In genomic region chr19:11293468-11294389, GRCh38 we compare ENCODE assay signal across 8 cellular contexts. TPM values are rescaled to one million over a fixed set of nuclear protein-coding genes. Genes with fewer than 3 reads are reported as not detected.
DNase-seq lines count a peak whose midpoint lies in the region; ATAC-seq and TF ChIP-seq lines count a peak whose summit lies in the region.

No MANE protein-coding gene starts in this region.

- peak overlapping the region in 53 of 59 donors; percentile 15 to 86 (median 70) for H3K27ac ChIP-seq in dorsolateral prefrontal cortex
- peak overlapping the region; percentile 49 for H3K27ac ChIP-seq in lower lobe of right lung

- ATAC-seq in HG03460 (IDR thresholded peaks at IDR 0.05; ENCODE audit: unreplicated experiment) (peak; percentile 57), lower lobe of right lung (peak; percentile 98 to 99), HG02885 (IDR thresholded peaks at IDR 0.05; ENCODE audit: poor library complexity, unreplicated experiment) (no peak)

- peaks cover 30% of the 10 kb centered on the region for H3K4me1 ChIP-seq in lower lobe of right lung

- H3K9me3 ChIP-seq in lower lobe of right lung = no peaks in the 10 kb centered on the region

- H3K27me3 ChIP-seq in dorsolateral prefrontal cortex = no peaks in the 10 kb centered on the region
- H3K27me3 ChIP-seq in lower lobe of right lung (ENCODE audit: low read depth) = no peaks in the 10 kb centered on the region

- H3K36me3 ChIP-seq in lower lobe of right lung = no peaks in the 10 kb centered on the region

- H3K4me3 ChIP-seq in dorsolateral prefrontal cortex (peak overlapping the region; percentile 12 to 65 (median 47)), lower lobe of right lung (peak overlapping the region; percentile 38)

- TF ChIP-seq CTCF in dorsolateral prefrontal cortex (IDR thresholded peaks at IDR 0.05 in 54 of 56, conservative IDR thresholded peaks at IDR 0.05 in 2 of 56; ENCODE audit: low read depth in 1 of 56, partially characterized antibody in 56 of 56) (peak; percentile 81 to 99 (median 95)), lower lobe of right lung (IDR thresholded peaks at IDR 0.05) (peak; percentile 99)

- DNase-seq in DMS153 (lab: John Stamatoyannopoulos, UW) (peak; percentile 85), NCI-H774 (lab: John Stamatoyannopoulos, UW) (peak; percentile 79), dorsolateral prefrontal cortex (peak; percentile 87 to 93 (median 91)), lower lobe of right lung (peak; percentile 97)
- peak; percentile 89 to 92 for DNase-seq in activated CD4-positive, alpha-beta T cell treated with anti-CD3 and anti-CD28 coated beads, Interleukin-2, amount 50 U/mL, for 48 hours
- peak; percentile 79 to 83 for DNase-seq in stimulated activated CD4-positive, alpha-beta T cell treated with anti-CD3 and anti-CD28 coated beads, Interleukin-4, amount 100 ng/mL, for 48 hours (ENCODE audit: low read depth in 2 of 2)

- intact Hi-C loops in dorsolateral prefrontal cortex (cut with DNase I) = loop anchor here (2.0 to 5.0 kb wide), 5 partner anchors 54 to 189 kb away; partner anchors contain the start of genes CCDC159 (in 1 of the 2), ODAD3 (in 1 of the 2), PRKCSH (in 1 of the 2) and TMEM205 (in 1 of the 2)
- intact Hi-C loops in lower lobe of right lung (cut with DNase I) = no loop called here

RNA-seq across cellular contexts. Expression of gene TSPAN16, which starts 2.2 kb away (rescaled TPM):
- total RNA-seq in dorsolateral prefrontal cortex (1 to 10 TPM in 1 of 120 experiments, under 1 TPM in 5, not detected in 114; 0.44 to 1.8 (median 0.62) TPM), lower lobe of right lung (not detected)

RNA-seq across cellular contexts. Expression of gene DOCK6, which starts 31.4 kb away (rescaled TPM):
- 10 to 100 TPM; 11.9 to 74.8 (median 27.0) TPM for total RNA-seq in dorsolateral prefrontal cortex
- 106 TPM for total RNA-seq in lower lobe of right lung

RNA-seq across cellular contexts. Expression of gene RAB3D, which starts 45.7 kb away (rescaled TPM):
- total RNA-seq in dorsolateral prefrontal cortex = 10 to 100 TPM; 16.1 to 39.7 (median 27.1) TPM
- 53.6 TPM for total RNA-seq in lower lobe of right lung

RNA-seq across cellular contexts. Expression of gene TMEM205, which starts 52.3 kb away (rescaled TPM):
- total RNA-seq in dorsolateral prefrontal cortex = 100 to 1,000 TPM in 46 of 120 experiments, 10 to 100 TPM in 74; 70.3 to 122 (median 96.4) TPM
- total RNA-seq in lower lobe of right lung = 65.7 TPM

RNA-seq across cellular contexts. Expression of gene CCDC159, which starts 52.6 kb away (rescaled TPM):
- total RNA-seq in dorsolateral prefrontal cortex = 100 to 1,000 TPM in 3 of 120 experiments, 10 to 100 TPM in 117; 31.2 to 104 (median 61.7) TPM
- 37.3 TPM for total RNA-seq in lower lobe of right lung
